Comparison of ENCODE assay signal across 11 cellular contexts in genomic region chr9:89226076-89226475, GRCh38. TPM values are rescaled to one million over a fixed set of nuclear protein-coding genes. Genes with fewer than 3 reads are reported as not detected.
A peak's percentile ranks its signal among the peaks of the same experiment; 100 is the strongest.
DNase-seq lines count a peak whose midpoint lies in the region; TF ChIP-seq lines count a peak whose summit lies in the region.
"Had no signal": no experiment of that assay in that cellular context is flagged by ENCODE, and none has a peak within 500 bp of the region (broad histone marks: within the 10 kb centered on the region; RNA-seq: fewer than 3 reads in every experiment).

No MANE protein-coding gene starts in this region.

- WGBS in testis, 2 donors = 63 to 77% methylated on average over 3 of the region's 3 CpGs
- 56% methylated on average over 2 of the region's 3 CpGs for WGBS in suprapubic skin

- H3K27me3 ChIP-seq in testis (no peaks in the 10 kb centered on the region), suprapubic skin (no peaks in the 10 kb centered on the region)
- H3K27me3 ChIP-seq: breast epithelium had no signal

- TF ChIP-seq EP300 in suprapubic skin (IDR thresholded peaks at IDR 0.05) = no peak

- H3K27ac ChIP-seq in testis (no peak overlapping the region), suprapubic skin (no peak overlapping the region)
- H3K27ac ChIP-seq: breast epithelium had no signal

- TF ChIP-seq CTCF in choroid plexus epithelial cell (conservative IDR thresholded peaks at IDR 0.05; ENCODE audit: low read depth, low read length) (no peak), testis (IDR thresholded peaks at IDR 0.05) (no peak), suprapubic skin (IDR thresholded peaks at IDR 0.05) (no peak)

- peak; percentile 4 for DNase-seq in NCI-H1694 treated with DMSO at 0.1 percent for 48 hours (lab: John Stamatoyannopoulos, UW)
- DNase-seq in NCI-H1694 (lab: John Stamatoyannopoulos, UW) = no peak
- DNase-seq in choroid plexus epithelial cell (ENCODE audit: low read depth) = peak; percentile 81
- peak; percentile 46 for DNase-seq in iPS DF 4.7 (ENCODE audit: extremely low read depth, low spot score)
- DNase-seq in testis = peak; percentile 20
- no peak for DNase-seq in suprapubic skin (ENCODE audit: low spot score in 2 of 2)
- DNase-seq in posterior vena cava (ENCODE audit: low spot score) = no peak
- DNase-seq in NOMO-1 (lab: John Stamatoyannopoulos, UW; ENCODE audit: unreplicated experiment in 2 of 2) = no peak
- DNase-seq: NCI-H1436; stimulated activated CD4-positive, alpha-beta T cell treated with anti-CD3 and anti-CD28 coated beads, Interleukin-15, amount 100 ng/mL, for 24 hours had no signal

- intact Hi-C loops in testis (cut with DNase I; ENCODE audit: low total_unique reads) = no loop called here
- intact Hi-C loops in posterior vena cava (cut with DNase I) = no loop called here

- no peaks in the 10 kb centered on the region for H3K36me3 ChIP-seq in testis (ENCODE audit: low read depth, missing control alignments)
- no peaks in the 10 kb centered on the region for H3K36me3 ChIP-seq in suprapubic skin
- H3K36me3 ChIP-seq: breast epithelium had no signal

- H3K9me3 ChIP-seq in testis (no peaks in the 10 kb centered on the region), suprapubic skin (no peaks in the 10 kb centered on the region)

- H3K4me3 ChIP-seq in choroid plexus epithelial cell (ENCODE audit: low read depth, low read length) = no peak overlapping the region
- no peak overlapping the region for H3K4me3 ChIP-seq in testis
- no peak overlapping the region for H3K4me3 ChIP-seq in suprapubic skin
- H3K4me3 ChIP-seq: breast epithelium had no signal

- H3K4me1 ChIP-seq in testis = no peaks in the 10 kb centered on the region
- H3K4me1 ChIP-seq in suprapubic skin = no peaks in the 10 kb centered on the region
- H3K4me1 ChIP-seq: breast epithelium had no signal

- TF ChIP-seq POLR2A in testis (IDR thresholded peaks at IDR 0.05) (no peak), suprapubic skin (IDR thresholded peaks at IDR 0.05) (no peak)

RNA-seq across cellular contexts. Expression of gene SHC3, which starts 47.5 kb away (rescaled TPM):
- total RNA-seq in testis (under 1 TPM; 0.37 to 0.87 TPM), suprapubic skin (1 to 10 TPM; 1.7 to 6.0 (median 3.2) TPM), posterior vena cava (10 to 100 TPM in 1 of 2 donors, 1 to 10 TPM in 1; 6.4 to 12.2 TPM)
- 0.82 TPM for polyA plus RNA-seq in testis (ENCODE audit: insufficient read depth, low read depth, low replicate concordance)

Comparison
In these comparisons a context has a peak if more than half of its experiments do, and no peak if none do; other contexts are left out.
1. DNase-seq: peak in NCI-H1694 treated with DMSO at 0.1 percent for 48 hours (single experiment), choroid plexus epithelial cell (single experiment), iPS DF 4.7 (single experiment) and testis (single experiment); none in NCI-H1694 (single experiment), suprapubic skin (0 of 2), posterior vena cava (single experiment) and NOMO-1 (0 of 2).